In genomic region chr7:43726466-43726865, GRCh38 we compare ENCODE assay signal across 14 cellular contexts. TPM values are rescaled to one million over a fixed set of nuclear protein-coding genes. Genes with fewer than 3 reads are reported as not detected.
DNase-seq lines count a peak whose midpoint lies in the region; ATAC-seq and TF ChIP-seq lines count a peak whose summit lies in the region.
"Had no signal": no experiment of that assay in that cellular context is flagged by ENCODE, and none has a peak within 500 bp of the region (broad histone marks: within the 10 kb centered on the region; RNA-seq: fewer than 3 reads in every experiment).

No MANE protein-coding gene starts in this region.

- H3K79me1 ChIP-seq in trophoblast cell (ENCODE audit: low read length), result peaks cover 8% of the 10 kb centered on the region

- BruUV-seq in PC-9 (replicated peaks; lab: Mats Ljungman, UMichigan) (no TSS peak), mammary epithelial cell (replicated peaks; lab: Mats Ljungman, UMichigan) (no TSS peak)

- no peaks in the 10 kb centered on the region for H3K9me3 ChIP-seq in DOHH2 (ENCODE audit: control insufficient read depth, insufficient read depth, low read length)
- peaks cover 3% of the 10 kb centered on the region; the same call in 1 of the 2 replicates for H3K9me3 ChIP-seq in PC-9 (ENCODE audit: insufficient read depth, low read depth)
- no peaks in the 10 kb centered on the region for H3K9me3 ChIP-seq in mammary epithelial cell (replicated peaks; ENCODE audit: insufficient read depth, low read length)
- H3K9me3 ChIP-seq in trophoblast cell (ENCODE audit: insufficient read depth, low read depth, low read length), result no peaks in the 10 kb centered on the region

- peaks cover 3% of the 10 kb centered on the region; the same call in 1 of the 2 replicates for H3F3A ChIP-seq in DOHH2 (ENCODE audit: control insufficient read depth, insufficient read depth)
- H3F3A ChIP-seq in PC-9 (ENCODE audit: insufficient read depth, low read depth), result peaks cover 14% of the 10 kb centered on the region

- H2BK12ac ChIP-seq in trophoblast cell (ENCODE audit: low read length), result no peak overlapping the region

- H3K9me2 ChIP-seq in DOHH2 (replicated peaks; ENCODE audit: control insufficient read depth, low read length) (no peaks in the 10 kb centered on the region), PC-9 (ENCODE audit: insufficient read depth) (no peaks in the 10 kb centered on the region)

- H3K27ac ChIP-seq in DOHH2 (ENCODE audit: low read depth, low read length) (no peak overlapping the region), PC-9 (no peak overlapping the region), mammary epithelial cell (ENCODE audit: insufficient read depth, low read depth, low read length) (no peak overlapping the region), trophoblast cell (ENCODE audit: low read depth, low read length) (no peak overlapping the region)
- H3K27ac ChIP-seq: dorsolateral prefrontal cortex, WERI-Rb-1 had no signal

- dilution Hi-C loops in mammary epithelial cell (cut with HindIII; ENCODE audit: low sequenced_read_pairs), result no loop called here

- H4K91ac ChIP-seq in trophoblast cell (ENCODE audit: low read depth, low read length), result no peak overlapping the region

- peaks cover 78% of the 10 kb centered on the region for H3K79me2 ChIP-seq in DOHH2 (ENCODE audit: control insufficient read depth, low read length)
- H3K79me2 ChIP-seq in PC-9 (ENCODE audit: low read depth), result peaks cover 84% of the 10 kb centered on the region
- H3K79me2 ChIP-seq in mammary epithelial cell (ENCODE audit: insufficient read depth, low read length), result peaks cover 75% of the 10 kb centered on the region
- peaks cover 7% of the 10 kb centered on the region for H3K79me2 ChIP-seq in trophoblast cell (ENCODE audit: control insufficient read depth, insufficient read depth, low read length, poor library complexity)

- no peak overlapping the region for H3K14ac ChIP-seq in trophoblast cell (ENCODE audit: low read length)

- no peak overlapping the region for H3K23ac ChIP-seq in trophoblast cell (ENCODE audit: low read length)

- H3K27me3 ChIP-seq in DOHH2 (ENCODE audit: control insufficient read depth, low read length), result no peaks in the 10 kb centered on the region
- no peaks in the 10 kb centered on the region for H3K27me3 ChIP-seq in PC-9 (ENCODE audit: insufficient read depth, low read depth)
- no peaks in the 10 kb centered on the region for H3K27me3 ChIP-seq in mammary epithelial cell (ENCODE audit: insufficient read depth, low read length)
- no peaks in the 10 kb centered on the region for H3K27me3 ChIP-seq in trophoblast cell (ENCODE audit: insufficient read depth, low read length)
- H3K27me3 ChIP-seq: dorsolateral prefrontal cortex had no signal

- H3K36me3 ChIP-seq in DOHH2 (ENCODE audit: control insufficient read depth, low read length) (peaks cover 11% of the 10 kb centered on the region; the same call in 1 of the 2 replicates), PC-9 (ENCODE audit: low read depth) (peaks cover 8% of the 10 kb centered on the region), mammary epithelial cell (ENCODE audit: insufficient read depth, low read length) (no peaks in the 10 kb centered on the region), trophoblast cell (ENCODE audit: control insufficient read depth in 1 of 2, insufficient read depth in 2 of 2, low read length in 2 of 2) (peaks cover 0 to 3% of the 10 kb centered on the region in 2 experiments)

- H3K4ac ChIP-seq in trophoblast cell (ENCODE audit: low read depth, low read length), result peak overlapping the region; percentile 83

- H2AFZ ChIP-seq in PC-9 (no peak overlapping the region), mammary epithelial cell (ENCODE audit: low read depth, low read length) (no peak overlapping the region), trophoblast cell (ENCODE audit: insufficient read depth, low read length, poor library complexity) (no peak overlapping the region)

- no peak overlapping the region for H2BK5ac ChIP-seq in trophoblast cell (ENCODE audit: low read depth, low read length, poor library complexity)

- H4K20me1 ChIP-seq in DOHH2 (ENCODE audit: control insufficient read depth, insufficient read depth, low read depth, low read length) (peaks cover 7% of the 10 kb centered on the region), PC-9 (ENCODE audit: insufficient read depth) (peaks cover 16% of the 10 kb centered on the region), mammary epithelial cell (ENCODE audit: insufficient read depth, low read length) (no peaks in the 10 kb centered on the region)

- TF ChIP-seq CTCF in DOHH2 (IDR thresholded peaks at IDR 0.05; ENCODE audit: low read depth, low read length, poor library complexity, severe bottlenecking), result no peak
- no peak for TF ChIP-seq CTCF in PC-9 (conservative IDR thresholded peaks at IDR 0.05)
- TF ChIP-seq CTCF in mammary epithelial cell (conservative IDR thresholded peaks at IDR 0.05 in 1 of 2, IDR thresholded peaks at IDR 0.05 in 1 of 2; ENCODE audit: extremely low read depth in 1 of 2, insufficient read depth in 1 of 2, low read depth in 1 of 2, low read length in 2 of 2), result no peak

- intact Hi-C loops in PC-9 (cut with micrococcal nuclease; ENCODE audit: unreplicated experiment) (loop anchor here (10.0 kb wide), 1 partner anchor 228 kb away; no protein-coding TSS in a partner anchor), mammary epithelial cell (cut with micrococcal nuclease) (loop anchor here (5.0 kb wide), 2 partner anchors 36 to 226 kb away; no protein-coding TSS in a partner anchor)

- H3K4me3 ChIP-seq in DOHH2 (ENCODE audit: low read length), result no peak overlapping the region
- peak overlapping the region; percentile 70; the same call in 1 of the 2 replicates for H3K4me3 ChIP-seq in PC-9
- H3K4me3 ChIP-seq in mammary epithelial cell (replicated peaks in 1 of 3; ENCODE audit: insufficient read depth in 1 of 3, low read depth in 2 of 3, low read length in 3 of 3), result no peak overlapping the region
- H3K4me3 ChIP-seq in trophoblast cell (ENCODE audit: low read depth, low read length), result no peak overlapping the region
- H3K4me3 ChIP-seq: dorsolateral prefrontal cortex had no signal

- in situ Hi-C loops in mammary epithelial cell (cut with MboI; ENCODE audit: low sequenced_read_pairs in 2 of 2), result loop anchor here in 1 of 2 donors (10.0 kb wide), 1 partner anchor 108 kb away; no protein-coding TSS in a partner anchor

- H3K4me1 ChIP-seq in DOHH2 (ENCODE audit: control insufficient read depth, low read length) (peaks cover 30% of the 10 kb centered on the region), PC-9 (replicated peaks; ENCODE audit: insufficient read depth) (peaks cover 39% of the 10 kb centered on the region), mammary epithelial cell (ENCODE audit: insufficient read depth, low read length) (peaks cover 6% of the 10 kb centered on the region), trophoblast cell (ENCODE audit: control insufficient read depth in 1 of 2, insufficient read depth in 2 of 2, low read length in 2 of 2) (no peaks in the 10 kb centered on the region)

- no peak overlapping the region for H2BK120ac ChIP-seq in trophoblast cell (ENCODE audit: insufficient read depth, low read length, poor library complexity)

- H4K8ac ChIP-seq in trophoblast cell (ENCODE audit: low read depth, low read length), result no peak overlapping the region

- POLR2A ChIA-PET in PC-9 (lab: Charles Lee; ENCODE audit: unreplicated experiment), result interaction anchor here (0.6 kb wide), 1 partner anchor 33 kb away, joined by 6 read pairs; no protein-coding TSS in a partner anchor

- no peak for ATAC-seq in GM18519 (IDR thresholded peaks at IDR 0.05; ENCODE audit: low FRiP score, unreplicated experiment)

- H3K18ac ChIP-seq in trophoblast cell (ENCODE audit: low read length), result no peak overlapping the region

- CTCF ChIA-PET in PC-9 (lab: Charles Lee) (no interaction called here), mammary epithelial cell (lab: Charles Lee; ENCODE audit: low non-redundant PET) (no interaction called here)

- peak overlapping the region; percentile 74 for H3K4me2 ChIP-seq in DOHH2 (ENCODE audit: low read length)
- peak overlapping the region; percentile 91 for H3K4me2 ChIP-seq in PC-9
- peak overlapping the region; percentile 38 for H3K4me2 ChIP-seq in mammary epithelial cell (ENCODE audit: insufficient read depth, low read depth, low read length)
- no peak overlapping the region for H3K4me2 ChIP-seq in trophoblast cell (ENCODE audit: low read length)

- DNase-seq in PC-9, result no peak
- DNase-seq in mammary epithelial cell, result no peak
- no peak for DNase-seq in trophoblast cell
- no peak for DNase-seq in effector CD4-positive, alpha-beta T cell
- DNase-seq in Kasumi-1 (lab: John Stamatoyannopoulos, UW), result no peak
- DNase-seq: activated CD4-positive, alpha-beta T cell treated with anti-CD3 and anti-CD28 coated beads, Interleukin-2, amount 50 U/mL, for 4 hours; dorsolateral prefrontal cortex; erythroblast; occipital lobe; SHP77; stimulated activated CD4-positive, alpha-beta T cell treated with anti-CD3 and anti-CD28 coated beads, Interleukin-12 subunit alpha, Interleukin-12 subunit beta, amount 100 ng/mL, for 4 hours; WERI-Rb-1 had no signal

- H3K9ac ChIP-seq in mammary epithelial cell (ENCODE audit: insufficient read depth, low read length) (no peak overlapping the region), trophoblast cell (ENCODE audit: low read length) (no peak overlapping the region)

- H2AK5ac ChIP-seq in trophoblast cell (ENCODE audit: low read length), result no peak overlapping the region

- H4K12ac ChIP-seq in trophoblast cell (ENCODE audit: low read depth, low read length), result no peak overlapping the region

- WGBS in mammary epithelial cell (ENCODE audit: low coverage, missing lambda C conversion rate), result 21% methylated on average over 4 of the region's 4 CpGs
- WGBS in trophoblast cell (ENCODE audit: extremely low coverage, insufficient coverage, insufficient read length), result no CpG with 5 or more reads among the region's 4 CpGs

RNA-seq across cellular contexts. Expression of gene COA1, which starts 2.9 kb away (rescaled TPM):
- 128 and 151 TPM in 2 replicates for total RNA-seq in PC-9 (2021)
- total RNA-seq in mammary epithelial cell, result 10 to 100 TPM; 34.8 to 51.6 TPM
- polyA plus RNA-seq in mammary epithelial cell, result 25.9 TPM
- polyA minus RNA-seq in mammary epithelial cell, result 16.5 TPM
- polyA plus RNA-seq in trophoblast cell (2013), result 53.7 and 54.7 TPM in 2 replicates

RNA-seq across cellular contexts. Expression of gene BLVRA, which starts 32.0 kb away (rescaled TPM):
- total RNA-seq in PC-9 (2021), result 36.4 and 49.5 TPM in 2 replicates
- 10 to 100 TPM; 24.7 to 37.3 TPM for total RNA-seq in mammary epithelial cell
- 44.4 TPM for polyA plus RNA-seq in mammary epithelial cell
- 83.4 TPM for polyA minus RNA-seq in mammary epithelial cell
- 3.4 and 4.0 TPM in 2 replicates for polyA plus RNA-seq in trophoblast cell (2013)
